1 cellular context compared by ENCODE assay signal in the genomic region with DNA sequence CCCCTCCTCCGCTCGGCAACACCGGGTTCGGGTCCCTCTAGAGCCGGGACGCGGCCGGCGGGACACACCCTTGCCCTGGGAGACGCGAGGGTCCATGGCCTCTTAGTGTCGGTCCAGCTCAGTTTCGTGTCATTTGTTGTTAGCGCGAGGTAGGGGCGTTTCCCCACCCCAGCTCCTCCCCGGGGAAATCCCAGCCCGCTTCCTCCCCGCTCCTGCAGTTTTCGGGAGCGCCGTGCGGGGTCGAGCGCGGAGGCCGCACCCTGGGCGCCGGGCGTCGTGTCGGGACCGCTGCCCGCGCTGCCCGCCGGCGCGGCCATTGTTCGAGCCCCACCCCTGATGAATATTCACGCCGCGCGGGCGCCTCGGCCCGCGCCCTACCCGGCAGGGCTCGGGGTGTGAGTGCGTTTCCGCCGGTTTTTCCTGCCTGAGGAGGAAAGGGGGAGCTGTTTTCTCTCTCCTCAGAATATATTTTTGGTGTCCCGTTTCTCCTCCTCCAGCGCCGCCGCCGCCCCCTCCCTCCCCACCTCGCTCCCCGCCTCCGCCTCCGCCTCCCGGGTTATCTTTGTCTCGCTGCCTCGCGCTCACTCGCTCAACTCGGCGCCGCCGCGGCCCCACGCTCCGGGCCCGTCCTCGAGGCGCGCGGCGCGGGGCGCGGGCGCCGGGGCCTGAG.
TF ChIP-seq lines count a peak whose summit lies in the region.

TSS of gene MAP4K4 (plus strand) at position 584 of the 670 bp plus-strand sequence. CDS start 374 bp downstream, outside the sequence.

TF ChIP-seq in HepG2, 621 proteins besides CTCF, POLR2A, EP300 and RAD21 (continued from another document and continues in another):
- 0 out of 2 replicates have a peak, but pooled peaks have one; percentile 68 for TF ChIP-seq RNF2 (conservative IDR thresholded peaks at IDR 0.05; ENCODE audit: low read depth)
- TF ChIP-seq SAFB2 (CRISPR knock-in tag; IDR thresholded peaks at IDR 0.05; ENCODE audit: borderline replicate concordance, low read depth), result peak; percentile 91
- TF ChIP-seq SOX6 (IDR thresholded peaks at IDR 0.05), result no peak
- TF ChIP-seq SOX6 (CRISPR knock-in tag; IDR thresholded peaks at IDR 0.05), result peak; percentile 74
- peak; percentile 96 for TF ChIP-seq KDM5B (CRISPR knock-in tag; IDR thresholded peaks at IDR 0.05; ENCODE audit: borderline replicate concordance)
- TF ChIP-seq PHF8 (CRISPR knock-in tag; IDR thresholded peaks at IDR 0.05), result peak; percentile 58
- TF ChIP-seq, protein P1, sequence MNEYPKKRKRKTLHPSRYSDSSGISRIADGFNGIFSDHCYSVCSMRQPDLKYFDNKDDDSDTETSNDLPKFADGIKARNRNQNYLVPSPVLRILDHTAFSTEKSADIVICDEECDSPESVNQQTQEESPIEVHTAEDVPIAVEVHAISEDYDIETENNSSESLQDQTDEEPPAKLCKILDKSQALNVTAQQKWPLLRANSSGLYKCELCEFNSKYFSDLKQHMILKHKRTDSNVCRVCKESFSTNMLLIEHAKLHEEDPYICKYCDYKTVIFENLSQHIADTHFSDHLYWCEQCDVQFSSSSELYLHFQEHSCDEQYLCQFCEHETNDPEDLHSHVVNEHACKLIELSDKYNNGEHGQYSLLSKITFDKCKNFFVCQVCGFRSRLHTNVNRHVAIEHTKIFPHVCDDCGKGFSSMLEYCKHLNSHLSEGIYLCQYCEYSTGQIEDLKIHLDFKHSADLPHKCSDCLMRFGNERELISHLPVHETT (CRISPR knock-in tag; conservative IDR thresholded peaks at IDR 0.05), result 0 out of 2 replicates have a peak, but pooled peaks have one; percentile 28
- TF ChIP-seq ZNF143 (CRISPR knock-in tag; IDR thresholded peaks at IDR 0.05), result no peak
- TF ChIP-seq ZNF563 (CRISPR knock-in tag; IDR thresholded peaks at IDR 0.05), result peak; percentile 95
- peak; percentile 14; the same call in 1 of the 2 replicates for TF ChIP-seq ZNF724P (CRISPR knock-in tag; IDR thresholded peaks at IDR 0.05; ENCODE audit: borderline replicate concordance)
- no peak for TF ChIP-seq ZC3H4 (CRISPR knock-in tag; IDR thresholded peaks at IDR 0.05; ENCODE audit: borderline replicate concordance)
- peak; percentile 72; the same call in 1 of the 2 replicates for TF ChIP-seq MTA1 (CRISPR knock-in tag; IDR thresholded peaks at IDR 0.05; ENCODE audit: borderline replicate concordance)
- no peak for TF ChIP-seq ZFP36 (IDR thresholded peaks at IDR 0.05; ENCODE audit: borderline replicate concordance, low read depth, low read length, partially characterized antibody)
- TF ChIP-seq, protein P2, sequence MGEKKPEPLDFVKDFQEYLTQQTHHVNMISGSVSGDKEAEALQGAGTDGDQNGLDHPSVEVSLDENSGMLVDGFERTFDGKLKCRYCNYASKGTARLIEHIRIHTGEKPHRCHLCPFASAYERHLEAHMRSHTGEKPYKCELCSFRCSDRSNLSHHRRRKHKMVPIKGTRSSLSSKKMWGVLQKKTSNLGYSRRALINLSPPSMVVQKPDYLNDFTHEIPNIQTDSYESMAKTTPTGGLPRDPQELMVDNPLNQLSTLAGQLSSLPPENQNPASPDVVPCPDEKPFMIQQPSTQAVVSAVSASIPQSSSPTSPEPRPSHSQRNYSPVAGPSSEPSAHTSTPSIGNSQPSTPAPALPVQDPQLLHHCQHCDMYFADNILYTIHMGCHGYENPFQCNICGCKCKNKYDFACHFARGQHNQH (CRISPR knock-in tag; IDR thresholded peaks at IDR 0.05), result peak; percentile 78
- TF ChIP-seq ZNF749 (CRISPR knock-in tag; IDR thresholded peaks at IDR 0.05; ENCODE audit: borderline replicate concordance), result no peak; the same call in 1 of the 2 replicates
- no peak for TF ChIP-seq ZNF263 (CRISPR knock-in tag; IDR thresholded peaks at IDR 0.05)
- TF ChIP-seq THAP11 (CRISPR knock-in tag; IDR thresholded peaks at IDR 0.05), result peak; percentile 49
- TF ChIP-seq ZNF569 (CRISPR knock-in tag; IDR thresholded peaks at IDR 0.05; ENCODE audit: borderline replicate concordance), result no peak
- TF ChIP-seq ZFY (CRISPR knock-in tag; IDR thresholded peaks at IDR 0.05), result peak; percentile 71; the same call in 1 of the 2 replicates
- peak; percentile 59 for TF ChIP-seq TAF15 (IDR thresholded peaks at IDR 0.05; ENCODE audit: low read depth, low read length, poor library complexity, severe bottlenecking)
- TF ChIP-seq, protein P3, sequence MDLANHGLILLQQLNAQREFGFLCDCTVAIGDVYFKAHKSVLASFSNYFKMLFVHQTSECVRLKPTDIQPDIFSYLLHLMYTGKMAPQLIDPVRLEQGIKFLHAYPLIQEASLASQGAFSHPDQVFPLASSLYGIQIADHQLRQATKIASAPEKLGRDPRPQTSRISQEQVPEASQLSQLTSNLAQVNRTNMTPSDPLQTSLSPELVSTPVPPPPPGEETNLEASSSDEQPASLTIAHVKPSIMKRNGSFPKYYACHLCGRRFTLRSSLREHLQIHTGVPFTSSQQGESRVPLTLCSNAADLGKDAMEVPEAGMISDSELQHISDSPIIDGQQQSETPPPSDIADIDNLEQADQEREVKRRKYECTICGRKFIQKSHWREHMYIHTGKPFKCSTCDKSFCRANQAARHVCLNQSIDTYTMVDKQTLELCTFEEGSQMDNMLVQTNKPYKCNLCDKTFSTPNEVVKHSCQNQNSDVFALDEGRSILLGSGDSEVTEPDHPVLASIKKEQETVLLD (CRISPR knock-in tag; IDR thresholded peaks at IDR 0.05; ENCODE audit: low read depth), result peak; percentile 65
- TF ChIP-seq ZBTB25 (CRISPR knock-in tag; IDR thresholded peaks at IDR 0.05), result peak; percentile 76; the same call in 1 of the 2 replicates
- peak; percentile 85; the same call in 1 of the 2 replicates for TF ChIP-seq THAP7 (CRISPR knock-in tag; IDR thresholded peaks at IDR 0.05)
- peak; percentile 67 for TF ChIP-seq KDM2A (CRISPR knock-in tag; IDR thresholded peaks at IDR 0.05; ENCODE audit: borderline replicate concordance, low read depth)
- TF ChIP-seq TEAD3 (CRISPR knock-in tag; optimal IDR thresholded peaks at IDR 0.05; ENCODE audit: borderline replicate concordance), result peak; percentile 7
- TF ChIP-seq ARID3A (IDR thresholded peaks at IDR 0.05; ENCODE audit: low read depth, low read length), result no peak
- TF ChIP-seq RARA (CRISPR knock-in tag; IDR thresholded peaks at IDR 0.05), result peak; percentile 32; the same call in 1 of the 2 replicates
- TF ChIP-seq IKZF4 (CRISPR knock-in tag; IDR thresholded peaks at IDR 0.05; ENCODE audit: borderline replicate concordance, low read depth, not compliant biosample characterization), result peak; percentile 88
- TF ChIP-seq, protein P4, sequence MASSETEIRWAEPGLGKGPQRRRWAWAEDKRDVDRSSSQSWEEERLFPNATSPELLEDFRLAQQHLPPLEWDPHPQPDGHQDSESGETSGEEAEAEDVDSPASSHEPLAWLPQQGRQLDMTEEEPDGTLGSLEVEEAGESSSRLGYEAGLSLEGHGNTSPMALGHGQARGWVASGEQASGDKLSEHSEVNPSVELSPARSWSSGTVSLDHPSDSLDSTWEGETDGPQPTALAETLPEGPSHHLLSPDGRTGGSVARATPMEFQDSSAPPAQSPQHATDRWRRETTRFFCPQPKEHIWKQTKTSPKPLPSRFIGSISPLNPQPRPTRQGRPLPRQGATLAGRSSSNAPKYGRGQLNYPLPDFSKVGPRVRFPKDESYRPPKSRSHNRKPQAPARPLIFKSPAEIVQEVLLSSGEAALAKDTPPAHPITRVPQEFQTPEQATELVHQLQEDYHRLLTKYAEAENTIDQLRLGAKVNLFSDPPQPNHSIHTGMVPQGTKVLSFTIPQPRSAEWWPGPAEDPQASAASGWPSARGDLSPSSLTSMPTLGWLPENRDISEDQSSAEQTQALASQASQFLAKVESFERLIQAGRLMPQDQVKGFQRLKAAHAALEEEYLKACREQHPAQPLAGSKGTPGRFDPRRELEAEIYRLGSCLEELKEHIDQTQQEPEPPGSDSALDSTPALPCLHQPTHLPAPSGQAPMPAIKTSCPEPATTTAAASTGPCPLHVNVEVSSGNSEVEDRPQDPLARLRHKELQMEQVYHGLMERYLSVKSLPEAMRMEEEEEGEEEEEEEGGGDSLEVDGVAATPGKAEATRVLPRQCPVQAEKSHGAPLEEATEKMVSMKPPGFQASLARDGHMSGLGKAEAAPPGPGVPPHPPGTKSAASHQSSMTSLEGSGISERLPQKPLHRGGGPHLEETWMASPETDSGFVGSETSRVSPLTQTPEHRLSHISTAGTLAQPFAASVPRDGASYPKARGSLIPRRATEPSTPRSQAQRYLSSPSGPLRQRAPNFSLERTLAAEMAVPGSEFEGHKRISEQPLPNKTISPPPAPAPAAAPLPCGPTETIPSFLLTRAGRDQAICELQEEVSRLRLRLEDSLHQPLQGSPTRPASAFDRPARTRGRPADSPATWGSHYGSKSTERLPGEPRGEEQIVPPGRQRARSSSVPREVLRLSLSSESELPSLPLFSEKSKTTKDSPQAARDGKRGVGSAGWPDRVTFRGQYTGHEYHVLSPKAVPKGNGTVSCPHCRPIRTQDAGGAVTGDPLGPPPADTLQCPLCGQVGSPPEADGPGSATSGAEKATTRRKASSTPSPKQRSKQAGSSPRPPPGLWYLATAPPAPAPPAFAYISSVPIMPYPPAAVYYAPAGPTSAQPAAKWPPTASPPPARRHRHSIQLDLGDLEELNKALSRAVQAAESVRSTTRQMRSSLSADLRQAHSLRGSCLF (CRISPR knock-in tag; IDR thresholded peaks at IDR 0.05; ENCODE audit: borderline replicate concordance), result no peak
- peak; percentile 86 for TF ChIP-seq ZNF792 (CRISPR knock-in tag; IDR thresholded peaks at IDR 0.05)
- TF ChIP-seq ZFYVE20 (CRISPR knock-in tag; IDR thresholded peaks at IDR 0.05; ENCODE audit: borderline replicate concordance, low read depth), result no peak
- no peak for TF ChIP-seq ZNF207 (IDR thresholded peaks at IDR 0.05; ENCODE audit: borderline replicate concordance)
- TF ChIP-seq ZNF709 (CRISPR knock-in tag; IDR thresholded peaks at IDR 0.05), result peak; percentile 96
- TF ChIP-seq ZSCAN22 (CRISPR knock-in tag; IDR thresholded peaks at IDR 0.05), result 0 out of 2 replicates have a peak, but pooled peaks have one; percentile 26
- TF ChIP-seq SIN3A (IDR thresholded peaks at IDR 0.05; ENCODE audit: borderline replicate concordance, low read depth, low read length), result 0 out of 2 replicates have a peak, but pooled peaks have one; percentile 1
- no peak; the same call in 1 of the 2 replicates for TF ChIP-seq NFYC (CRISPR knock-in tag; IDR thresholded peaks at IDR 0.05)
- peak; percentile 63; the same call in 1 of the 2 replicates for TF ChIP-seq ZNF788 (CRISPR knock-in tag; IDR thresholded peaks at IDR 0.05; ENCODE audit: borderline replicate concordance)
- peak; percentile 87; the same call in 1 of the 2 replicates for TF ChIP-seq PCBP1 (IDR thresholded peaks at IDR 0.05; ENCODE audit: borderline replicate concordance, low read depth, low read length)
- peak; percentile 32 for TF ChIP-seq ETV5 (CRISPR knock-in tag; IDR thresholded peaks at IDR 0.05; ENCODE audit: borderline replicate concordance)
- no peak for TF ChIP-seq FIP1L1 (IDR thresholded peaks at IDR 0.05; ENCODE audit: borderline replicate concordance, insufficient read depth, low read depth, low read length)
- peak; percentile 85 for TF ChIP-seq RBM39 (IDR thresholded peaks at IDR 0.05; ENCODE audit: low read depth, low read length, poor library complexity, severe bottlenecking)
- peak; percentile 68; the same call in 1 of the 2 replicates for TF ChIP-seq MEF2D (CRISPR knock-in tag; IDR thresholded peaks at IDR 0.05)
- 0 out of 2 replicates have a peak, but pooled peaks have one; percentile 15 for TF ChIP-seq ZNF891 (CRISPR knock-in tag; IDR thresholded peaks at IDR 0.05)
- no peak for TF ChIP-seq ZNF121 (CRISPR knock-in tag; IDR thresholded peaks at IDR 0.05)
- TF ChIP-seq GZF1 (CRISPR knock-in tag; IDR thresholded peaks at IDR 0.05), result peak; percentile 64; the same call in 1 of the 2 replicates
- TF ChIP-seq AGO2 (optimal IDR thresholded peaks at IDR 0.05; ENCODE audit: low read depth, low read length), result peak; percentile 42
- peak; percentile 9; the same call in 1 of the 2 replicates for TF ChIP-seq ZNF768 (CRISPR knock-in tag; IDR thresholded peaks at IDR 0.05)
- TF ChIP-seq HNRNPUL1 (IDR thresholded peaks at IDR 0.05; ENCODE audit: low read depth, low read length), result no peak
